Comparison of ENCODE assay signal across 21 cellular contexts in genomic region chr6:56417823-56418222, GRCh38.
DNase-seq lines count a peak whose midpoint lies in the region; ATAC-seq, FAIRE-seq and TF ChIP-seq lines count a peak whose summit lies in the region.
"Had no signal": no experiment of that assay in that cellular context is flagged by ENCODE, and none has a peak within 500 bp of the region (broad histone marks: within the 10 kb centered on the region; RNA-seq: fewer than 3 reads in every experiment).

No MANE protein-coding gene starts in this region.

- H3K36me3 ChIP-seq in BE2C (no peaks in the 10 kb centered on the region), RWPE2 (ENCODE audit: low read depth) (no peaks in the 10 kb centered on the region), HepG2 (replicated peaks in 1 of 2; ENCODE audit: control insufficient read depth in 1 of 2, insufficient read depth in 2 of 2, low read length in 2 of 2) (no peaks in the 10 kb centered on the region)
- H3K36me3 ChIP-seq: BLaER1 treated with 17β-estradiol and CSF1 and Interleukin-3, amounts not matched to agents 10 nM and 100 nM had no signal

- 90% methylated on average over 2 of the region's 2 CpGs for WGBS in HepG2 (ENCODE audit: low lambda C conversion rate)
- 86% methylated on average over 2 of the region's 2 CpGs for WGBS in right cardiac atrium

- TF ChIP-seq CTCF in BE2C (IDR thresholded peaks at IDR 0.05; ENCODE audit: low read depth, low read length): peak; percentile 16; the same call in 1 of the 2 replicates
- peak; percentile 8 for TF ChIP-seq CTCF in RWPE2 (IDR thresholded peaks at IDR 0.05; ENCODE audit: poor library complexity, severe bottlenecking)
- peak; percentile 62 for TF ChIP-seq CTCF in HepG2 (CRISPR knock-in tag; IDR thresholded peaks at IDR 0.05)

- FAIRE-seq in H54 (lab: Jason Lieb, UNC): peak; percentile 30
- FAIRE-seq in HepG2 (lab: Jason Lieb, UNC): peak; percentile 84
- FAIRE-seq: A204.1, K562, RCC 7860 had no signal

- no peak overlapping the region for H3K4me3 ChIP-seq in BE2C (ENCODE audit: low read depth, low read length)
- no peak overlapping the region for H3K4me3 ChIP-seq in RWPE2 (ENCODE audit: severe bottlenecking)
- H3K4me3 ChIP-seq in HepG2 (replicated peaks in 1 of 3; ENCODE audit: insufficient read depth in 1 of 3, low read depth in 2 of 3, low read length in 3 of 3): no peak overlapping the region
- H3K4me3 ChIP-seq in right cardiac atrium (ENCODE audit: low read length): no peak overlapping the region
- H3K4me3 ChIP-seq: BLaER1 treated with 17β-estradiol and CSF1 and Interleukin-3, amounts not matched to agents 10 nM and 100 nM; K562 had no signal

- intact Hi-C loops in HepG2 (cut with micrococcal nuclease; ENCODE audit: unreplicated experiment): loop anchor here (1.0 to 5.0 kb wide), 2 partner anchors 34 to 48 kb away; no protein-coding TSS in a partner anchor
- intact Hi-C loops in right cardiac atrium (cut with DNase I): no loop called here

- POLR2A ChIA-PET in HepG2 (lab: Yijun Ruan, JAX): interaction anchor here (0.9 to 1.3 kb wide), 2 partner anchors 18 to 47 kb away, joined by 3 to 6 read pairs; no protein-coding TSS in a partner anchor

- in situ Hi-C loops in HepG2 (cut with HindIII; ENCODE audit: extremely low pct_ligation_motif_present, low pct_unique_long_range_greater_than_20kb): loop anchor here (5.0 kb wide), 1 partner anchor 46 kb away; no protein-coding TSS in a partner anchor

- no TSS peak for BruUV-seq in HepG2 (replicated peaks; lab: Mats Ljungman, UMichigan)

- no peak overlapping the region for H3K27ac ChIP-seq in RWPE2 (ENCODE audit: poor library complexity, severe bottlenecking)
- no peak overlapping the region for H3K27ac ChIP-seq in HepG2 (ENCODE audit: extremely low read length, insufficient read depth, low read length)
- H3K27ac ChIP-seq in right cardiac atrium (ENCODE audit: low read length): no peak overlapping the region
- H3K27ac ChIP-seq: BLaER1 treated with 17β-estradiol and CSF1 and Interleukin-3, amounts not matched to agents 10 nM and 100 nM had no signal

- no peaks in the 10 kb centered on the region for H3K79me2 ChIP-seq in HepG2 (ENCODE audit: insufficient read depth, low read length)

- TF ChIP-seq RAD21 in HepG2 (CRISPR knock-in tag; IDR thresholded peaks at IDR 0.05): peak; percentile 74

- H3K9ac ChIP-seq in HepG2 (ENCODE audit: insufficient read depth, low read depth, low read length): no peak overlapping the region
- H3K9ac ChIP-seq: BLaER1 treated with 17β-estradiol and CSF1 and Interleukin-3, amounts not matched to agents 10 nM and 100 nM; SK-N-SH had no signal

- CTCF ChIA-PET in HepG2 (lab: Yijun Ruan, JAX; ENCODE audit: low intra/inter-chr PET ratio, low total read pairs): interaction anchor here (1.7 to 2.1 kb wide), 2 partner anchors 48 to 59 kb away, joined by 4 to 11 read pairs; no protein-coding TSS in a partner anchor

- H2AFZ ChIP-seq in HepG2 (ENCODE audit: low read length): no peak overlapping the region

- TF ChIP-seq POLR2A in H54 (IDR thresholded peaks at IDR 0.05; ENCODE audit: low read depth, low read length) (no peak), HepG2 (IDR thresholded peaks at IDR 0.05; ENCODE audit: insufficient read depth in 1 of 2, low read depth in 2 of 2, low read length in 2 of 2) (no peak)

- H3K4me1 ChIP-seq in BE2C (peaks cover 4% of the 10 kb centered on the region; the same call in 1 of the 2 replicates), RWPE2 (ENCODE audit: insufficient read depth, poor library complexity, severe bottlenecking) (no peaks in the 10 kb centered on the region), HepG2 (ENCODE audit: insufficient read depth, low read length) (peaks cover 19% of the 10 kb centered on the region), right cardiac atrium (ENCODE audit: control insufficient read depth, insufficient read depth, low read length) (peaks cover 1% of the 10 kb centered on the region)
- H3K4me1 ChIP-seq: BLaER1 treated with 17β-estradiol and CSF1 and Interleukin-3, amounts not matched to agents 10 nM and 100 nM had no signal

- H3K9me3 ChIP-seq in BE2C (no peaks in the 10 kb centered on the region), RWPE2 (ENCODE audit: severe bottlenecking) (no peaks in the 10 kb centered on the region), HepG2 (ENCODE audit: low read length) (no peaks in the 10 kb centered on the region), right cardiac atrium (ENCODE audit: control insufficient read depth, low read length) (no peaks in the 10 kb centered on the region)
- H3K9me3 ChIP-seq: BLaER1 treated with 17β-estradiol and CSF1 and Interleukin-3, amounts not matched to agents 10 nM and 100 nM; SK-N-SH had no signal

- no peak for TF ChIP-seq EP300 in HepG2 (IDR thresholded peaks at IDR 0.05; ENCODE audit: low read depth in 2 of 2, low read length in 2 of 2)
- no peak for TF ChIP-seq EP300 in HepG2 (CRISPR knock-in tag; IDR thresholded peaks at IDR 0.05; ENCODE audit: borderline replicate concordance)

- ATAC-seq in RWPE2 (ENCODE audit: low read depth) (no peak), HepG2 (peak; percentile 95), HG03039 (IDR thresholded peaks at IDR 0.05; ENCODE audit: unreplicated experiment) (no peak), right cardiac atrium (no peak)
- ATAC-seq: CD8-positive, alpha-beta T cell; K562 had no signal

- no peaks in the 10 kb centered on the region for H4K20me1 ChIP-seq in HepG2 (ENCODE audit: insufficient read depth, low read length)
- H4K20me1 ChIP-seq: BLaER1 treated with 17β-estradiol and CSF1 and Interleukin-3, amounts not matched to agents 10 nM and 100 nM had no signal

- DNase-seq in BE2C: no peak
- DNase-seq in H54 (ENCODE audit: insufficient read length, low spot score): no peak
- DNase-seq in RWPE2 (ENCODE audit: low spot score): no peak
- DNase-seq in HepG2 (ENCODE audit: low spot score): peak; percentile 43
- no peak for DNase-seq in DMS 273 treated with DMSO at 0.1 percent for 48 hours (lab: John Stamatoyannopoulos, UW)
- no peak for DNase-seq in GF-D8 (lab: John Stamatoyannopoulos, UW)
- no peak for DNase-seq in right cardiac atrium
- DNase-seq: CD8-positive, alpha-beta T cell; DMS79; GOT3; NCI-H1417; NCI-H187; NCI-H345; NCI-H524 treated with DMSO at 0.1 percent for 48 hours; SHP77; SK-N-SH had no signal

- no peaks in the 10 kb centered on the region for H3K27me3 ChIP-seq in BE2C
- no peaks in the 10 kb centered on the region for H3K27me3 ChIP-seq in RWPE2 (ENCODE audit: insufficient read depth, poor library complexity, severe bottlenecking)
- no peaks in the 10 kb centered on the region for H3K27me3 ChIP-seq in HepG2 (ENCODE audit: control insufficient read depth in 1 of 2, insufficient read depth in 2 of 2, low read length in 2 of 2)
- no peaks in the 10 kb centered on the region for H3K27me3 ChIP-seq in right cardiac atrium (ENCODE audit: control insufficient read depth, insufficient read depth)
- H3K27me3 ChIP-seq: BLaER1 treated with 17β-estradiol and CSF1 and Interleukin-3, amounts not matched to agents 10 nM and 100 nM had no signal

- H3K4me2 ChIP-seq in HepG2 (ENCODE audit: low read depth, low read length): no peak overlapping the region
- H3K4me2 ChIP-seq: BLaER1 treated with 17β-estradiol and CSF1 and Interleukin-3, amounts not matched to agents 10 nM and 100 nM; SK-N-SH had no signal

TF ChIP-seq in HepG2, 621 proteins besides CTCF, POLR2A, EP300 and RAD21:
- TF ChIP-seq ZBTB39 (CRISPR knock-in tag; IDR thresholded peaks at IDR 0.05) (0 out of 2 replicates have a peak, but pooled peaks have one; percentile 54), STAG1 (CRISPR knock-in tag; IDR thresholded peaks at IDR 0.05) (peak; percentile 77), SMC3 (IDR thresholded peaks at IDR 0.05; ENCODE audit: low read length) (peak; percentile 84), ZSCAN12 (CRISPR knock-in tag; IDR thresholded peaks at IDR 0.05) (no peak)
TF ChIP-seq in HepG2: peak in this region for 3.

Comparison
In these comparisons a context has a peak if more than half of its experiments do, and no peak if none do; other contexts are left out.
1. CTCF ChIP-seq: peak in every context shown above with its lines; median percentile 62 in HepG2; 16 in BE2C; 8 in RWPE2.